16 cellular contexts compared by ENCODE assay signal in genomic region chr10:51894752-51895151, GRCh38.
A peak's percentile ranks its signal among the peaks of the same experiment; 100 is the strongest.
DNase-seq lines count a peak whose midpoint lies in the region; ATAC-seq and TF ChIP-seq lines count a peak whose summit lies in the region.
"Had no signal": no experiment of that assay in that cellular context is flagged by ENCODE, and none has a peak within 500 bp of the region (broad histone marks: within the 10 kb centered on the region; RNA-seq: fewer than 3 reads in every experiment).

No MANE protein-coding gene starts in this region.

- H3K9me3 ChIP-seq in adipocyte (ENCODE audit: control insufficient read depth, low read length) (no peaks in the 10 kb centered on the region), fibroblast of lung (ENCODE audit: control insufficient read depth, insufficient read depth, low read depth, low read length) (no peaks in the 10 kb centered on the region), left lung (no peaks in the 10 kb centered on the region), uterus (no peaks in the 10 kb centered on the region)
- H3K9me3 ChIP-seq: SJCRH30 had no signal

- no peaks in the 10 kb centered on the region for H3K79me2 ChIP-seq in fibroblast of lung (ENCODE audit: control insufficient read depth, insufficient read depth, low read length)

- no peak for TF ChIP-seq POLR2A in uterus (IDR thresholded peaks at IDR 0.05)

- DNase-seq in adipocyte (ENCODE audit: low read depth) (peak; percentile 38), fibroblast of lung (ENCODE audit: low read depth in 2 of 2) (peak; percentile 48 to 56), left lung (no peak), uterus (no peak), EL (no peak), SHP77 treated with DMSO at 0.1 percent for 48 hours (lab: John Stamatoyannopoulos, UW) (no peak)
- DNase-seq in activated naive CD4-positive, alpha-beta T cell treated with Interleukin-2 at 50 U/mL for 16 hours, result no peak
- DNase-seq: activated CD4-positive, CD25-positive, alpha-beta regulatory T cell treated with anti-CD3 and anti-CD28 coated beads, Interleukin-2, amount 50 U/mL, for 72 hours; activated gamma-delta T cell; foreskin melanocyte; mesendoderm; NCI-H187; NCI-H524; retina; SJCRH30; stimulated activated CD4-positive, alpha-beta T cell treated with anti-CD3 and anti-CD28 coated beads, Interleukin-1b, Interleukin-23, amount 100 ng/mL, for 48 hours had no signal

- H3K4me3 ChIP-seq in adipocyte (ENCODE audit: low read length) (peak overlapping the region; percentile 42), fibroblast of lung (replicated peaks in 1 of 4; ENCODE audit: control extremely low read depth in 1 of 4, insufficient read depth in 1 of 4, low read depth in 3 of 4, low read length in 4 of 4) (no peak overlapping the region), left lung (no peak overlapping the region), uterus (no peak overlapping the region)
- H3K4me3 ChIP-seq: SJCRH30 had no signal

- H2AFZ ChIP-seq in fibroblast of lung (ENCODE audit: low read length), result no peak overlapping the region

- peaks cover 46% of the 10 kb centered on the region for H3K4me1 ChIP-seq in adipocyte (ENCODE audit: control insufficient read depth, insufficient read depth, low read length)
- peaks cover 2% of the 10 kb centered on the region for H3K4me1 ChIP-seq in fibroblast of lung (ENCODE audit: control insufficient read depth, extremely low read depth, insufficient read depth, low read length)
- H3K4me1 ChIP-seq in left lung, result peaks cover 0 to 4% of the 10 kb centered on the region in 2 donors
- peaks cover 0 to 7% of the 10 kb centered on the region in 2 donors for H3K4me1 ChIP-seq in uterus
- H3K4me1 ChIP-seq: SJCRH30 had no signal

- H3K36me3 ChIP-seq in adipocyte (ENCODE audit: control insufficient read depth, insufficient read depth, low read length, severe bottlenecking), result no peaks in the 10 kb centered on the region
- H3K36me3 ChIP-seq in fibroblast of lung (ENCODE audit: control insufficient read depth, insufficient read depth, low read length), result no peaks in the 10 kb centered on the region
- no peaks in the 10 kb centered on the region for H3K36me3 ChIP-seq in left lung
- H3K36me3 ChIP-seq in uterus, result no peaks in the 10 kb centered on the region
- H3K36me3 ChIP-seq: SJCRH30 had no signal

- H4K20me1 ChIP-seq in fibroblast of lung (ENCODE audit: control insufficient read depth, extremely low read depth, insufficient read depth, low read length), result no peaks in the 10 kb centered on the region

- ATAC-seq in left lung, result peak; percentile 62

- H3K4me2 ChIP-seq in fibroblast of lung (ENCODE audit: extremely low read depth, insufficient read depth, low read length), result no peak overlapping the region

- no peak for TF ChIP-seq CTCF in fibroblast of lung (conservative IDR thresholded peaks at IDR 0.05 in 1 of 2, IDR thresholded peaks at IDR 0.05 in 1 of 2; ENCODE audit: low read depth in 1 of 2, low read length in 2 of 2)
- TF ChIP-seq CTCF in left lung (IDR thresholded peaks at IDR 0.05), result no peak
- no peak for TF ChIP-seq CTCF in uterus (IDR thresholded peaks at IDR 0.05)

- H3K27me3 ChIP-seq in adipocyte (replicated peaks; ENCODE audit: control insufficient read depth, insufficient read depth, low read length) (no peaks in the 10 kb centered on the region), fibroblast of lung (ENCODE audit: control insufficient read depth, insufficient read depth, low read length) (no peaks in the 10 kb centered on the region), left lung (no peaks in the 10 kb centered on the region), uterus (no peaks in the 10 kb centered on the region)
- H3K27me3 ChIP-seq: SJCRH30 had no signal

- H3K9ac ChIP-seq in adipocyte (ENCODE audit: low read length), result peak overlapping the region; percentile 54
- H3K9ac ChIP-seq in fibroblast of lung (ENCODE audit: insufficient read depth, low read length), result no peak overlapping the region

- intact Hi-C loops in left lung (cut with DNase I) (no loop called here), uterus (cut with DNase I; ENCODE audit: low total_unique reads) (no loop called here)

- H3K27ac ChIP-seq in fibroblast of lung (ENCODE audit: insufficient read depth, low read length) (peak overlapping the region; percentile 58), left lung (peak overlapping the region; percentile 20 to 49), uterus (peak overlapping the region; percentile 67 to 71)
- H3K27ac ChIP-seq: SJCRH30 had no signal

Comparison
In these comparisons a context has a peak if more than half of its experiments do, and no peak if none do; other contexts are left out.
1. DNase-seq: peak in adipocyte (single experiment) and fibroblast of lung (2 of 2); none in left lung (0 of 2), uterus (0 of 2), EL (single experiment), activated naive CD4-positive, alpha-beta T cell treated with Interleukin-2 at 50 U/mL for 16 hours (single experiment) and SHP77 treated with DMSO at 0.1 percent for 48 hours (single experiment).
2. Peak in every context shown above with its lines, with median percentiles within 50 percentile points of each other: H3K27ac ChIP-seq.